In the genomic region with DNA sequence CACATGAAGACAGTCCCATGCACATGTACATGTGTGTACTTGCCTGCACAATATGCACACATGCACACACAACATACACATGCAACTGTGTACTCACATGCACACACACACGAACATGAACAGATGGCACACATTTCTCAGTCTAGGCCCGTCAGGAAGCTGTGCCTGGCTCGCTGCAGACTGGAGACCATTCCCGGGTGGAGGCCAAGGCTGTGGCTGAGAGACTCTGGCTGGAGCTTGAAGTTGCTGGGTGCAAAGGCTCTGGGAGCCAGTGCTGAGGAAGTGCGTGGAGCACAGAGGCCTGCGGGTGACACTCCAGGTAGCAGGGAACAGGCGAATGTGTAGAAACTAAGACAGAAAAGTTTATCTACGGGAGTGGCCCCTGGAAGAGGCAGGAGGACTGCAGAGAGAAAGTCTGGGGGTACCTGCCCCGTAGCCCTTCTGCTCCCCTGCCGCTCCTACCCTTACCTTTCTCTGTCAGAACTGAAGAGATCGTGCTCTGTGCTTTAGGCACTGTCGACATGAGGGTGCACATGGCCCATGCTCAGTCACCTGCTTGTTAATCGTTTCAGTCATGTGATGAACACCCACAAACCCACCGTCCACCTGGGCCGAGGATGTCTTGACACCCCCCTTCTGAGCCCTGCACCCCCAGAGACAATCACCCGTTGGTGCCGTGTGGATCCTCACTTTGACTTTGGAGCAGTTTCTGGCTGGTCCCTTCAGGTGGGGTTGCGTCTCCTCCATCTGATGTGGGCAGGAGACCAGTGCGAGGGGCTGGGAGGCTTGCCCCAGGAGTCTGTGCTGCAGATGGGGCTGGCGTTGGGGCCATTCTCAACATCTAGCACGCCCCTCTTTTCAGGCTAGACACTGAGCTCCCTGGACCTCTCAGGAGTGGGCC, we compare ENCODE assay signal across 15 cellular contexts.
DNase-seq lines count a peak whose midpoint lies in the region; ATAC-seq, FAIRE-seq and TF ChIP-seq lines count a peak whose summit lies in the region.
"Had no signal": no experiment of that assay in that cellular context is flagged by ENCODE, and none has a peak within 500 bp of the region (broad histone marks: within the 10 kb centered on the region; RNA-seq: fewer than 3 reads in every experiment).

No MANE protein-coding gene starts in this region.

- H3K4me2 ChIP-seq in osteoblast (ENCODE audit: insufficient read depth, low read length) = no peak overlapping the region
- H3K4me2 ChIP-seq: KMS-11 had no signal

- H2AFZ ChIP-seq in osteoblast (ENCODE audit: low read length) = no peak overlapping the region

- H3K4me1 ChIP-seq in endodermal cell (ENCODE audit: control insufficient read depth, insufficient read depth, low read length) (no peaks in the 10 kb centered on the region), osteoblast (ENCODE audit: insufficient read depth, low read length) (no peaks in the 10 kb centered on the region)

- intact Hi-C loops in cardiac septum (cut with DNase I) = no loop called here
- intact Hi-C loops in Right ventricle myocardium inferior (cut with DNase I) = no loop called here
- intact Hi-C loops in activated T-helper 2 cell treated with anti-CD3 and anti-CD28 coated beads, Interferon-gamma antibody, Interleukin-2, Interleukin-4, amounts not matched to agents 10 μg/mL and 5 μg/mL and 100 μg/mL, durations not matched to agents 14 hours and 24 hours and 36 hours (cut with micrococcal nuclease) = no loop called here

- TF ChIP-seq CTCF in endodermal cell (conservative IDR thresholded peaks at IDR 0.05) (no peak), osteocyte (IDR thresholded peaks at IDR 0.05) (no peak), osteoblast (IDR thresholded peaks at IDR 0.05; ENCODE audit: extremely low read depth, low read depth, low read length) (no peak)

- ATAC-seq in Right ventricle myocardium inferior = no peak
- ATAC-seq in GM21786 (IDR thresholded peaks at IDR 0.05; ENCODE audit: unreplicated experiment) = no peak

- H3K27me3 ChIP-seq in endodermal cell (ENCODE audit: control insufficient read depth, insufficient read depth, low read length, poor library complexity, severe bottlenecking) = no peaks in the 10 kb centered on the region
- H3K27me3 ChIP-seq in osteoblast (ENCODE audit: insufficient read depth, low read length) = no peaks in the 10 kb centered on the region

- H3K36me3 ChIP-seq in endodermal cell (ENCODE audit: control insufficient read depth, insufficient read depth, low read length) (no peaks in the 10 kb centered on the region), osteoblast (ENCODE audit: insufficient read depth, low read length) (no peaks in the 10 kb centered on the region)

- H3K9me3 ChIP-seq in endodermal cell (ENCODE audit: control insufficient read depth, low read length) (no peaks in the 10 kb centered on the region), osteoblast (ENCODE audit: low read depth, low read length) (no peaks in the 10 kb centered on the region)

- peak; percentile 67 for DNase-seq in cardiac septum (ENCODE audit: low spot score)
- DNase-seq in Right ventricle myocardium inferior (ENCODE audit: missing footprints) = no peak
- DNase-seq in endodermal cell = peak; percentile 30
- peak; percentile 81 for DNase-seq in osteocyte (ENCODE audit: extremely low spot score, unreplicated experiment)
- DNase-seq in urothelium cell line (ENCODE audit: low spot score) = no peak
- no peak for DNase-seq in activated T-helper 2 cell treated with anti-CD3 and anti-CD28 coated beads, Interferon-gamma antibody, Interleukin-2, Interleukin-4, amounts not matched to agents 10 μg/mL and 5 μg/mL and 100 μg/mL, durations not matched to agents 14 hours and 24 hours and 36 hours (ENCODE audit: low spot score)
- no peak for DNase-seq in osteoblast (ENCODE audit: insufficient read length, low spot score, missing footprints)
- DNase-seq: Calu3, DMS53, H7, NCI-H2081 treated with DMSO at 0.1 percent for 48 hours, NCI-H510A had no signal

- no peaks in the 10 kb centered on the region for H3K79me2 ChIP-seq in osteoblast (ENCODE audit: insufficient read depth, low read length)

- peak overlapping the region; percentile 14 for H3K27ac Mint-ChIP-seq in endodermal cell
- H3K27ac Mint-ChIP-seq in osteocyte (ENCODE audit: unreplicated experiment) = no peak overlapping the region
- no peak overlapping the region for H3K27ac Mint-ChIP-seq in activated T-helper 2 cell treated with anti-CD3 and anti-CD28 coated beads, Interferon-gamma antibody, Interleukin-2, Interleukin-4, amounts not matched to agents 10 μg/mL and 5 μg/mL and 100 μg/mL, durations not matched to agents 14 hours and 24 hours and 36 hours

- peaks cover 2% of the 10 kb centered on the region for H3K27me3 Mint-ChIP-seq in endodermal cell (ENCODE audit: insufficient read depth)
- peaks cover 5% of the 10 kb centered on the region for H3K27me3 Mint-ChIP-seq in osteocyte (ENCODE audit: unreplicated experiment)
- H3K27me3 Mint-ChIP-seq in activated T-helper 2 cell treated with anti-CD3 and anti-CD28 coated beads, Interferon-gamma antibody, Interleukin-2, Interleukin-4, amounts not matched to agents 10 μg/mL and 5 μg/mL and 100 μg/mL, durations not matched to agents 14 hours and 24 hours and 36 hours (ENCODE audit: low read depth) = no peaks in the 10 kb centered on the region

- H3K9ac ChIP-seq in endodermal cell (ENCODE audit: extremely low read depth, low read length, poor library complexity, severe bottlenecking) = no peak overlapping the region
- H3K9ac ChIP-seq: KMS-11 had no signal

- H3K4me3 ChIP-seq in endodermal cell (ENCODE audit: low read length) = no peak overlapping the region
- H3K4me3 ChIP-seq in osteoblast (ENCODE audit: insufficient read depth, low read length) = no peak overlapping the region

- no peak overlapping the region for H3K27ac ChIP-seq in endodermal cell (ENCODE audit: low read depth, low read length)
- H3K27ac ChIP-seq in osteoblast (ENCODE audit: low read depth, low read length) = no peak overlapping the region
- H3K27ac ChIP-seq: C4-2B, KMS-11 had no signal

- no peaks in the 10 kb centered on the region for H3K4me1 Mint-ChIP-seq in endodermal cell
- no peaks in the 10 kb centered on the region for H3K4me1 Mint-ChIP-seq in osteocyte (ENCODE audit: unreplicated experiment)
- peaks cover 13% of the 10 kb centered on the region for H3K4me1 Mint-ChIP-seq in activated T-helper 2 cell treated with anti-CD3 and anti-CD28 coated beads, Interferon-gamma antibody, Interleukin-2, Interleukin-4, amounts not matched to agents 10 μg/mL and 5 μg/mL and 100 μg/mL, durations not matched to agents 14 hours and 24 hours and 36 hours (ENCODE audit: low read depth)

- peak; percentile 46 for FAIRE-seq in urothelium cell line (lab: Jason Lieb, UNC)

- H3K9me3 Mint-ChIP-seq in endodermal cell (peaks cover 2% of the 10 kb centered on the region), osteocyte (ENCODE audit: unreplicated experiment) (no peaks in the 10 kb centered on the region)
- H3K9me3 Mint-ChIP-seq in activated T-helper 2 cell treated with anti-CD3 and anti-CD28 coated beads, Interferon-gamma antibody, Interleukin-2, Interleukin-4, amounts not matched to agents 10 μg/mL and 5 μg/mL and 100 μg/mL, durations not matched to agents 14 hours and 24 hours and 36 hours = no peaks in the 10 kb centered on the region

- H3K36me3 Mint-ChIP-seq in endodermal cell (ENCODE audit: low read depth) (no peaks in the 10 kb centered on the region), osteocyte (ENCODE audit: unreplicated experiment) (no peaks in the 10 kb centered on the region)
- no peaks in the 10 kb centered on the region for H3K36me3 Mint-ChIP-seq in activated T-helper 2 cell treated with anti-CD3 and anti-CD28 coated beads, Interferon-gamma antibody, Interleukin-2, Interleukin-4, amounts not matched to agents 10 μg/mL and 5 μg/mL and 100 μg/mL, durations not matched to agents 14 hours and 24 hours and 36 hours (ENCODE audit: low read depth)

- H3K4me3 Mint-ChIP-seq in endodermal cell (no peak overlapping the region), osteocyte (ENCODE audit: unreplicated experiment) (no peak overlapping the region)
- H3K4me3 Mint-ChIP-seq in activated T-helper 2 cell treated with anti-CD3 and anti-CD28 coated beads, Interferon-gamma antibody, Interleukin-2, Interleukin-4, amounts not matched to agents 10 μg/mL and 5 μg/mL and 100 μg/mL, durations not matched to agents 14 hours and 24 hours and 36 hours (ENCODE audit: low read depth) = no peak overlapping the region

- no peaks in the 10 kb centered on the region for H4K20me1 ChIP-seq in osteoblast (ENCODE audit: insufficient read depth, low read length)

- WGBS in endodermal cell (ENCODE audit: insufficient coverage in 1 of 2, insufficient read length in 1 of 2), 2 experiments = 79 to 80% methylated on average over 16 to 21 of the region's 21 CpGs

Comparison
In these comparisons a context has a peak if more than half of its experiments do, and no peak if none do; other contexts are left out.
1. DNase-seq: peak in cardiac septum (single experiment), endodermal cell (single experiment) and osteocyte (single experiment); none in Right ventricle myocardium inferior (single experiment), urothelium cell line (single experiment), activated T-helper 2 cell treated with anti-CD3 and anti-CD28 coated beads, Interferon-gamma antibody, Interleukin-2, Interleukin-4, amounts not matched to agents 10 μg/mL and 5 μg/mL and 100 μg/mL, durations not matched to agents 14 hours and 24 hours and 36 hours (single experiment) and osteoblast (single experiment).